In the genomic region with DNA sequence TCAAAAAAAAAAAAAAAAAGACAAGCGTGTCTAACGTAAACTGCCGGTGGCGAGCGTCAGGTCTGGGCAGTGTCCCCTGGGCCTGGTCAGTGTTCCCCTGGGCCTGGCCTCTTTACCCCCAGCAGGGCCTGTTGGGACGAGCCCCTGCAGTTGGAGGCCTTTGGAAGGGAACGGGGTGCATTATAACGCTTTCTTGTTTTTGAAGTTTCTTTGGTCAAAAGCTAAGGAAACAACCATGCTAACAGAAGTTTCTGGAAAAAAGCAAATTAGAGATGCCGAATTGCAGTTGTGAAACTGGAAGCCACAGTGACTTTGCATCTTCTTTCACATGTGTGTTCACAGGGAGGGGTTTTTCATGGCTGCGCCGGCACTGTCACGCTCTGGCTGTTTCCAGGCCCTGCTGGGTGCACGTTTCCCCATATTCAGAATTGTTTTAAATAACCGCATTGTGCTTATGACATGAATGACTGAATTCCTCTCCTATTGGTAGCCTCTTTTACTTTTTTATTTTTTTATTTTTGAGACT, we compare ENCODE assay signal across 8 cellular contexts. TPM values are rescaled to one million over a fixed set of nuclear protein-coding genes. Genes with fewer than 3 reads are reported as not detected.
DNase-seq lines count a peak whose midpoint lies in the region; ATAC-seq and TF ChIP-seq lines count a peak whose summit lies in the region.

No MANE protein-coding gene starts in this region.

- ATAC-seq in GM18909 (IDR thresholded peaks at IDR 0.05; ENCODE audit: poor library complexity, unreplicated experiment) (peak; percentile 79), GM21737 (IDR thresholded peaks at IDR 0.05; ENCODE audit: unreplicated experiment) (peak; percentile 63), HG03521 (IDR thresholded peaks at IDR 0.05; ENCODE audit: unreplicated experiment) (peak; percentile 74)

- TF ChIP-seq POLR2A in esophagus muscularis mucosa (IDR thresholded peaks at IDR 0.05; ENCODE audit: low read depth) = no peak

- DNase-seq in G401 (ENCODE audit: low spot score) (no peak), esophagus muscularis mucosa (ENCODE audit: extremely low spot score) (no peak), globus pallidus (ENCODE audit: low spot score) (no peak), MM.1S (no peak)

- peaks cover 32% of the 10 kb centered on the region for H3K79me2 ChIP-seq in MM.1S (ENCODE audit: low read length)

- TF ChIP-seq EP300 in esophagus muscularis mucosa (IDR thresholded peaks at IDR 0.05) = no peak

- no peaks in the 10 kb centered on the region for H4K20me1 ChIP-seq in MM.1S (ENCODE audit: insufficient read depth, low read length)

- TF ChIP-seq CTCF in esophagus muscularis mucosa (IDR thresholded peaks at IDR 0.05) (no peak), MM.1S (IDR thresholded peaks at IDR 0.05; ENCODE audit: low read length) (no peak)

- H3K27me3 ChIP-seq in mucosa of rectum (ENCODE audit: control insufficient read depth in 2 of 2, insufficient read depth in 2 of 2, low read length in 2 of 2) (no peaks in the 10 kb centered on the region), esophagus muscularis mucosa (no peaks in the 10 kb centered on the region), MM.1S (replicated peaks; ENCODE audit: insufficient read depth, low read length) (no peaks in the 10 kb centered on the region)

- H3K9me3 ChIP-seq in mucosa of rectum (ENCODE audit: control insufficient read depth in 2 of 2, low read length in 2 of 2) (no peaks in the 10 kb centered on the region), esophagus muscularis mucosa (no peaks in the 10 kb centered on the region), MM.1S (replicated peaks; ENCODE audit: insufficient read depth, low read length) (no peaks in the 10 kb centered on the region)

- H3K4me2 ChIP-seq in MM.1S (ENCODE audit: low read depth, low read length) = no peak overlapping the region

- H3K27ac ChIP-seq in mucosa of rectum (ENCODE audit: low read depth in 2 of 2, low read length in 2 of 2) = peak overlapping the region; percentile 34 to 48
- H3K27ac ChIP-seq in esophagus muscularis mucosa (replicated peaks in 1 of 4) = no peak overlapping the region
- H3K27ac ChIP-seq in MM.1S (ENCODE audit: low read length) = no peak overlapping the region

- no peak overlapping the region for H3K9ac ChIP-seq in mucosa of rectum (ENCODE audit: low read depth in 1 of 2, low read length in 2 of 2)
- H3K9ac ChIP-seq in MM.1S (ENCODE audit: low read length) = no peak overlapping the region

- H3K4me1 ChIP-seq in mucosa of rectum (ENCODE audit: control insufficient read depth in 2 of 2, insufficient read depth in 2 of 2, low read length in 2 of 2) (peaks cover 0 to under 1% of the 10 kb centered on the region in 2 donors), esophagus muscularis mucosa (peaks cover 0 to 2% (median 0%) of the 10 kb centered on the region in 4 donors), MM.1S (ENCODE audit: low read length) (no peaks in the 10 kb centered on the region)

- 73% methylated on average over 14 of the region's 14 CpGs for WGBS in esophagus muscularis mucosa

- no peaks in the 10 kb centered on the region for H3K9me2 ChIP-seq in MM.1S (replicated peaks; ENCODE audit: insufficient read depth, low read length)

- peaks cover 15% of the 10 kb centered on the region for H3F3A ChIP-seq in MM.1S (ENCODE audit: insufficient read depth, low read length)

- H3K4me3 ChIP-seq in mucosa of rectum (ENCODE audit: low read length in 2 of 2) (no peak overlapping the region), esophagus muscularis mucosa (no peak overlapping the region), MM.1S (ENCODE audit: low read length) (no peak overlapping the region)

- in situ Hi-C loops in G401 (cut with HindIII; ENCODE audit: low sequenced_read_pairs) = no loop called here

- no peak overlapping the region for H2AFZ ChIP-seq in MM.1S (ENCODE audit: low read length)

- H3K36me3 ChIP-seq in mucosa of rectum (ENCODE audit: control insufficient read depth in 2 of 2, insufficient read depth in 2 of 2, low read length in 2 of 2) (peaks cover 13 to 30% of the 10 kb centered on the region in 2 donors), esophagus muscularis mucosa (peaks cover 26 to 59% (median 48%) of the 10 kb centered on the region in 4 donors), MM.1S (replicated peaks; ENCODE audit: insufficient read depth, low read length) (peaks cover 18% of the 10 kb centered on the region)

- intact Hi-C loops in esophagus muscularis mucosa (cut with DNase I) = no loop called here

RNA-seq across cellular contexts. Expression of a gene that starts 16.0 kb away (rescaled TPM):
- total RNA-seq in G401 (2014; rRNA removed; shearing (Covaris generic)) = 38.6 and 51.2 TPM in 2 replicates
- total RNA-seq in esophagus muscularis mucosa = 10 to 100 TPM in 3 of 4 donors, 1 to 10 TPM in 1; 9.1 to 18.9 (median 16.3) TPM

RNA-seq across cellular contexts. Expression of a gene that starts 29.2 kb away (rescaled TPM):
- total RNA-seq in G401 (2014; rRNA removed; shearing (Covaris generic)) = 8.9 and 10.0 TPM in 2 replicates
- total RNA-seq in esophagus muscularis mucosa = 10 to 100 TPM in 1 of 4 donors, 1 to 10 TPM in 3; 5.0 to 21.1 (median 8.1) TPM

RNA-seq across cellular contexts. Expression of a gene that starts 59.7 kb away (rescaled TPM):
- 5.3 and 14.7 TPM in 2 replicates for total RNA-seq in G401 (2014; rRNA removed; shearing (Covaris generic))
- total RNA-seq in esophagus muscularis mucosa = 10 to 100 TPM; 28.0 to 36.5 (median 32.2) TPM

Comparison
In these comparisons a context has a peak if more than half of its experiments do, and no peak if none do; other contexts are left out.
1. H3K27ac ChIP-seq: peak in mucosa of rectum (2 of 2); none in esophagus muscularis mucosa (0 of 4) and MM.1S (single experiment).
2. Peak in every context shown above with its lines, with median percentiles within 50 percentile points of each other: ATAC-seq.